ENCODE assay signal across 12 cellular contexts in genomic region chr2:235170016-235170415, GRCh38.
DNase-seq lines count a peak whose midpoint lies in the region.
"Had no signal": no experiment of that assay in that cellular context is flagged by ENCODE, and none has a peak within 500 bp of the region (broad histone marks: within the 10 kb centered on the region; RNA-seq: fewer than 3 reads in every experiment).

No MANE protein-coding gene starts in this region.

- H3K9me3 ChIP-seq in SK-N-MC (ENCODE audit: low read depth, low read length), result no peaks in the 10 kb centered on the region
- H3K9me3 ChIP-seq: thyroid gland had no signal

- no peaks in the 10 kb centered on the region for H3K27me3 Mint-ChIP-seq in T-helper 2 cell treated with Interferon-gamma antibody and Interleukin-4, amounts not matched to agents 5 μg/mL and 100 μg/mL, for 36 hours (ENCODE audit: low read depth)

- no peak overlapping the region for H3K27ac Mint-ChIP-seq in T-helper 2 cell treated with Interferon-gamma antibody and Interleukin-4, amounts not matched to agents 5 μg/mL and 100 μg/mL, for 36 hours
- H3K27ac Mint-ChIP-seq: activated naive CD8-positive, alpha-beta T cell had no signal

- DNase-seq in H4 (ENCODE audit: low spot score), result peak; percentile 39
- no peak for DNase-seq in SK-N-MC (ENCODE audit: low read depth, low spot score)
- peak; percentile 74 for DNase-seq in fibroblast of peridontal ligament (ENCODE audit: extremely low read depth)
- DNase-seq in stromal cell of bone marrow (ENCODE audit: low read depth), result peak; percentile 86
- no peak for DNase-seq in mucosa of gallbladder (ENCODE audit: low spot score)
- DNase-seq in GM19238 (ENCODE audit: insufficient read length, low spot score), result no peak
- DNase-seq in T-helper 2 cell treated with Interferon-gamma antibody and Interleukin-4, amounts not matched to agents 5 μg/mL and 100 μg/mL, for 36 hours (ENCODE audit: low spot score), result no peak
- DNase-seq: glutamatergic neuron, small intestine, thyroid gland had no signal

- H3K9ac ChIP-seq in SK-N-MC (ENCODE audit: insufficient read length), result peak overlapping the region; percentile 26

- no peaks in the 10 kb centered on the region for H3K4me1 Mint-ChIP-seq in T-helper 2 cell treated with Interferon-gamma antibody and Interleukin-4, amounts not matched to agents 5 μg/mL and 100 μg/mL, for 36 hours (ENCODE audit: low read depth)

- H3K4me3 Mint-ChIP-seq in T-helper 2 cell treated with Interferon-gamma antibody and Interleukin-4, amounts not matched to agents 5 μg/mL and 100 μg/mL, for 36 hours, result no peak overlapping the region
- H3K4me3 Mint-ChIP-seq: activated naive CD8-positive, alpha-beta T cell; nephron had no signal

- H3K4me3 ChIP-seq in SK-N-MC, result peak overlapping the region; percentile 63
- H3K4me3 ChIP-seq: thyroid gland had no signal

- H3K36me3 Mint-ChIP-seq in T-helper 2 cell treated with Interferon-gamma antibody and Interleukin-4, amounts not matched to agents 5 μg/mL and 100 μg/mL, for 36 hours (ENCODE audit: low read depth), result no peaks in the 10 kb centered on the region
- H3K36me3 Mint-ChIP-seq: activated naive CD8-positive, alpha-beta T cell had no signal

- H3K27ac ChIP-seq in SK-N-MC, result peak overlapping the region; percentile 95
- H3K27ac ChIP-seq: thyroid gland had no signal

- H3K36me3 ChIP-seq in SK-N-MC (ENCODE audit: insufficient read depth, low read length), result no peaks in the 10 kb centered on the region
- H3K36me3 ChIP-seq: thyroid gland had no signal

- H3K9me3 Mint-ChIP-seq in T-helper 2 cell treated with Interferon-gamma antibody and Interleukin-4, amounts not matched to agents 5 μg/mL and 100 μg/mL, for 36 hours, result no peaks in the 10 kb centered on the region

Comparison
In these comparisons a context has a peak if more than half of its experiments do, and no peak if none do; other contexts are left out.
1. DNase-seq: peak in H4 (single experiment), fibroblast of peridontal ligament (single experiment) and stromal cell of bone marrow (single experiment); none in SK-N-MC (single experiment), mucosa of gallbladder (single experiment), GM19238 (single experiment) and T-helper 2 cell treated with Interferon-gamma antibody and Interleukin-4, amounts not matched to agents 5 μg/mL and 100 μg/mL, for 36 hours (single experiment).